ENCODE assay signal across 14 cellular contexts in genomic region chr3:138113309-138113708, GRCh38. TPM values are rescaled to one million over a fixed set of nuclear protein-coding genes. Genes with fewer than 3 reads are reported as not detected.
A peak's percentile ranks its signal among the peaks of the same experiment; 100 is the strongest.
DNase-seq lines count a peak whose midpoint lies in the region; ATAC-seq and TF ChIP-seq lines count a peak whose summit lies in the region.
"Had no signal": no experiment of that assay in that cellular context is flagged by ENCODE, and none has a peak within 500 bp of the region (broad histone marks: within the 10 kb centered on the region; RNA-seq: fewer than 3 reads in every experiment).

No MANE protein-coding gene starts in this region.

- CTCF ChIA-PET in Calu3 (lab: Charles Lee), result interaction anchor here (0.5 to 1.3 kb wide), 5 partner anchors 14 to 1243 kb away, joined by 3 to 6 read pairs (median 3); no protein-coding TSS in a partner anchor
- CTCF ChIA-PET in mammary epithelial cell (lab: Charles Lee; ENCODE audit: low non-redundant PET), result no interaction called here

- dilution Hi-C loops in mammary epithelial cell (cut with HindIII; ENCODE audit: low sequenced_read_pairs), result no loop called here

- no peak overlapping the region for H2AFZ ChIP-seq in mammary epithelial cell (ENCODE audit: low read depth, low read length)

- no peaks in the 10 kb centered on the region for H3K9me3 Mint-ChIP-seq in Calu3 (ENCODE audit: low read depth, unreplicated experiment)
- no peaks in the 10 kb centered on the region for H3K9me3 Mint-ChIP-seq in nephron progenitor cell
- H3K9me3 Mint-ChIP-seq: stimulated activated naive CD8-positive, alpha-beta T cell treated with anti-CD3 and anti-CD28 coated beads, Interleukin-15, Interleukin-2, amounts not matched to agents 100 ng/mL and 50 ng/mL, for 24 hours had no signal

- TF ChIP-seq CTCF in Calu3 (IDR thresholded peaks at IDR 0.05; ENCODE audit: unreplicated experiment) (no peak), mammary epithelial cell (conservative IDR thresholded peaks at IDR 0.05 in 1 of 2, IDR thresholded peaks at IDR 0.05 in 1 of 2; ENCODE audit: extremely low read depth in 1 of 2, insufficient read depth in 1 of 2, low read depth in 1 of 2, low read length in 2 of 2) (no peak), nephron progenitor cell (IDR thresholded peaks at IDR 0.05) (no peak)

- BruUV-seq in Calu3 (replicated peaks; lab: Mats Ljungman, UMichigan) (no TSS peak), mammary epithelial cell (replicated peaks; lab: Mats Ljungman, UMichigan) (no TSS peak)

- peaks cover 32% of the 10 kb centered on the region for H3K4me1 Mint-ChIP-seq in Calu3 (ENCODE audit: low read depth, unreplicated experiment)
- H3K4me1 Mint-ChIP-seq in nephron progenitor cell, result peaks cover 36% of the 10 kb centered on the region

- no peaks in the 10 kb centered on the region for H3K27me3 ChIP-seq in mammary epithelial cell (ENCODE audit: insufficient read depth, low read length)

- H3K36me3 Mint-ChIP-seq in Calu3 (ENCODE audit: insufficient read depth, unreplicated experiment) (peaks cover 18% of the 10 kb centered on the region), nephron progenitor cell (ENCODE audit: low read depth) (peaks cover 14% of the 10 kb centered on the region)

- H3K4me3 ChIP-seq in mammary epithelial cell (replicated peaks in 1 of 3; ENCODE audit: insufficient read depth in 1 of 3, low read depth in 2 of 3, low read length in 3 of 3), result no peak overlapping the region
- H3K4me3 ChIP-seq: mucosa of descending colon had no signal

- H3K36me3 ChIP-seq in mammary epithelial cell (ENCODE audit: insufficient read depth, low read length), result no peaks in the 10 kb centered on the region

- peaks cover 43% of the 10 kb centered on the region for H3K79me2 ChIP-seq in mammary epithelial cell (ENCODE audit: insufficient read depth, low read length)

- H4K20me1 ChIP-seq in mammary epithelial cell (ENCODE audit: insufficient read depth, low read length), result no peaks in the 10 kb centered on the region

- ATAC-seq in GM19463 (IDR thresholded peaks at IDR 0.05; ENCODE audit: unreplicated experiment) (no peak), HG03097 (IDR thresholded peaks at IDR 0.05; ENCODE audit: low FRiP score, unreplicated experiment) (no peak), GM18861 (IDR thresholded peaks at IDR 0.05; ENCODE audit: unreplicated experiment) (no peak)
- ATAC-seq: mucosa of descending colon had no signal

- intact Hi-C loops in Calu3 (cut with micrococcal nuclease; ENCODE audit: unreplicated experiment), result no loop called here
- intact Hi-C loops in mammary epithelial cell (cut with micrococcal nuclease), result no loop called here

- DNase-seq in Calu3, result peak; percentile 77
- peak; percentile 66 for DNase-seq in M059J (ENCODE audit: low read depth)
- DNase-seq in mammary epithelial cell, result peak; percentile 22
- DNase-seq in nephron progenitor cell, result no peak
- DNase-seq in activated CD8-positive, alpha-beta memory T cell treated with anti-CD3 and anti-CD28 coated beads, Interleukin-2, amount 50 U/mL, for 4 hours, result no peak
- DNase-seq: foreskin melanocyte, mucosa of descending colon, NCI-H1436 had no signal

- 25% methylated on average over 1 of the region's 1 CpG for WGBS in mammary epithelial cell (ENCODE audit: low coverage, missing lambda C conversion rate)

- no peak overlapping the region for H3K4me3 Mint-ChIP-seq in Calu3 (ENCODE audit: low read depth, unreplicated experiment)
- H3K4me3 Mint-ChIP-seq in nephron progenitor cell, result peak overlapping the region; percentile 94
- H3K4me3 Mint-ChIP-seq: stimulated activated naive CD8-positive, alpha-beta T cell treated with anti-CD3 and anti-CD28 coated beads, Interleukin-15, Interleukin-2, amounts not matched to agents 100 ng/mL and 50 ng/mL, for 24 hours had no signal

- H3K9me3 ChIP-seq in mammary epithelial cell (replicated peaks; ENCODE audit: insufficient read depth, low read length), result no peaks in the 10 kb centered on the region
- H3K9me3 ChIP-seq: mucosa of descending colon had no signal

- H3K4me1 ChIP-seq in mammary epithelial cell (ENCODE audit: insufficient read depth, low read length), result peaks cover 29% of the 10 kb centered on the region

- in situ Hi-C loops in mammary epithelial cell (cut with MboI; ENCODE audit: low sequenced_read_pairs in 2 of 2), result no loop called here

- H3K27ac Mint-ChIP-seq in Calu3 (ENCODE audit: unreplicated experiment), result peak overlapping the region; percentile 4
- H3K27ac Mint-ChIP-seq in nephron progenitor cell, result peak overlapping the region; percentile 49
- H3K27ac Mint-ChIP-seq: stimulated activated naive CD8-positive, alpha-beta T cell treated with anti-CD3 and anti-CD28 coated beads, Interleukin-15, Interleukin-2, amounts not matched to agents 100 ng/mL and 50 ng/mL, for 24 hours had no signal

- H3K4me2 ChIP-seq in mammary epithelial cell (ENCODE audit: insufficient read depth, low read depth, low read length), result peak overlapping the region; percentile 97

- peak overlapping the region; percentile 86 for H3K27ac ChIP-seq in mammary epithelial cell (ENCODE audit: insufficient read depth, low read depth, low read length)

- H3K9ac ChIP-seq in mammary epithelial cell (ENCODE audit: insufficient read depth, low read length), result no peak overlapping the region

- H3K27me3 Mint-ChIP-seq in Calu3 (ENCODE audit: unreplicated experiment) (no peaks in the 10 kb centered on the region), nephron progenitor cell (ENCODE audit: low read depth, poor library complexity) (peaks cover 4% of the 10 kb centered on the region)

RNA-seq across cellular contexts. Expression of gene DZIP1L, which starts 2.1 kb away (rescaled TPM):
- total RNA-seq in Calu3 (2022) (16.5 and 21.2 TPM in 2 replicates), mammary epithelial cell (10 to 100 TPM; 13.7 to 16.0 TPM)
- total RNA-seq in M059J (2014; rRNA removed; shearing (Covaris generic)), result 14.7 and 15.8 TPM in 2 replicates
- 3.4 TPM for polyA plus RNA-seq in mammary epithelial cell
- polyA minus RNA-seq in mammary epithelial cell, result not detected

RNA-seq across cellular contexts. Expression of gene A4GNT, which starts 18.9 kb away (rescaled TPM):
- not detected in 2 replicates for total RNA-seq in Calu3 (2022)
- total RNA-seq in M059J (2014; rRNA removed; shearing (Covaris generic)), result not detected in 2 replicates
- not detected for total RNA-seq in mammary epithelial cell
- not detected for polyA plus RNA-seq in mammary epithelial cell
- not detected for polyA minus RNA-seq in mammary epithelial cell
- total RNA-seq: activated CD8-positive, alpha-beta memory T cell treated with anti-CD3 and anti-CD28 coated beads for 36 hours; H4; mucosa of descending colon had no signal

Comparison
In these comparisons a context has a peak if more than half of its experiments do, and no peak if none do; other contexts are left out.
1. DNase-seq: peak in Calu3 (single experiment), M059J (single experiment) and mammary epithelial cell (single experiment); none in nephron progenitor cell (single experiment) and activated CD8-positive, alpha-beta memory T cell treated with anti-CD3 and anti-CD28 coated beads, Interleukin-2, amount 50 U/mL, for 4 hours (single experiment).